Comparison of ENCODE assay signal across 1 cellular context in genomic region chr3:138479355-138479964, GRCh38.
TF ChIP-seq lines count a peak whose summit lies in the region.

No MANE protein-coding gene starts in this region.

TF ChIP-seq in K562, 482 proteins besides CTCF, POLR2A, EP300 and RAD21 (continued from another document):
- TF ChIP-seq, protein P1, sequence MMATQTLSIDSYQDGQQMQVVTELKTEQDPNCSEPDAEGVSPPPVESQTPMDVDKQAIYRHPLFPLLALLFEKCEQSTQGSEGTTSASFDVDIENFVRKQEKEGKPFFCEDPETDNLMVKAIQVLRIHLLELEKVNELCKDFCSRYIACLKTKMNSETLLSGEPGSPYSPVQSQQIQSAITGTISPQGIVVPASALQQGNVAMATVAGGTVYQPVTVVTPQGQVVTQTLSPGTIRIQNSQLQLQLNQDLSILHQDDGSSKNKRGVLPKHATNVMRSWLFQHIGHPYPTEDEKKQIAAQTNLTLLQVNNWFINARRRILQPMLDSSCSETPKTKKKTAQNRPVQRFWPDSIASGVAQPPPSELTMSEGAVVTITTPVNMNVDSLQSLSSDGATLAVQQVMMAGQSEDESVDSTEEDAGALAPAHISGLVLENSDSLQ (IDR thresholded peaks at IDR 0.05) = peak; percentile 30; the same call in 1 of the 2 replicates
- TF ChIP-seq TCF3 (CRISPR knock-in tag; IDR thresholded peaks at IDR 0.05) = no peak
- TF ChIP-seq MEIS2 (IDR thresholded peaks at IDR 0.05; ENCODE audit: partially characterized antibody) = peak; percentile 14
- TF ChIP-seq PTBP1 (IDR thresholded peaks at IDR 0.05; ENCODE audit: low read depth, low read length) = no peak
- TF ChIP-seq, protein P2, sequence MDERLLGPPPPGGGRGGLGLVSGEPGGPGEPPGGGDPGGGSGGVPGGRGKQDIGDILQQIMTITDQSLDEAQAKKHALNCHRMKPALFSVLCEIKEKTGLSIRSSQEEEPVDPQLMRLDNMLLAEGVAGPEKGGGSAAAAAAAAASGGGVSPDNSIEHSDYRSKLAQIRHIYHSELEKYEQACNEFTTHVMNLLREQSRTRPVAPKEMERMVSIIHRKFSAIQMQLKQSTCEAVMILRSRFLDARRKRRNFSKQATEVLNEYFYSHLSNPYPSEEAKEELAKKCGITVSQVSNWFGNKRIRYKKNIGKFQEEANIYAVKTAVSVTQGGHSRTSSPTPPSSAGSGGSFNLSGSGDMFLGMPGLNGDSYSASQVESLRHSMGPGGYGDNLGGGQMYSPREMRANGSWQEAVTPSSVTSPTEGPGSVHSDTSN (CRISPR knock-in tag; IDR thresholded peaks at IDR 0.05; ENCODE audit: low read depth) = no peak
- TF ChIP-seq, protein P2 (tag; conservative IDR thresholded peaks at IDR 0.05; ENCODE audit: low read depth) = 0 out of 2 replicates have a peak, but pooled peaks have one; percentile 15
- TF ChIP-seq SMC3 (conservative IDR thresholded peaks at IDR 0.05; ENCODE audit: insufficient read depth, low read depth, low read length) = peak; percentile 40; the same call in 1 of the 2 replicates
